ENCODE assay signal across 9 cellular contexts in genomic region chr16:15682105-15682570, GRCh38. TPM values are rescaled to one million over a fixed set of nuclear protein-coding genes. Genes with fewer than 3 reads are reported as not detected.
DNase-seq lines count a peak whose midpoint lies in the region; ATAC-seq, FAIRE-seq and TF ChIP-seq lines count a peak whose summit lies in the region.
"Had no signal": no experiment of that assay in that cellular context is flagged by ENCODE, and none has a peak within 500 bp of the region (broad histone marks: within the 10 kb centered on the region; RNA-seq: fewer than 3 reads in every experiment).

No MANE protein-coding gene starts in this region.

- no peak overlapping the region for H3K27ac ChIP-seq in A673 (ENCODE audit: low read depth, low read length, poor library complexity, severe bottlenecking)
- H3K27ac ChIP-seq in Peyer's patch, result no peak overlapping the region
- H3K27ac ChIP-seq in keratinocyte (ENCODE audit: control insufficient read depth, insufficient read depth, low read length), result peak overlapping the region; percentile 87
- peak overlapping the region in 1 of 4 donors; percentile 7 for H3K27ac ChIP-seq in sigmoid colon
- H3K27ac ChIP-seq: right lobe of liver had no signal

- CTCF ChIA-PET in A673 (lab: Charles Lee), result no interaction called here

- TF ChIP-seq POLR2A in Peyer's patch (IDR thresholded peaks at IDR 0.05) (no peak), sigmoid colon (IDR thresholded peaks at IDR 0.05) (no peak)

- H4K20me1 ChIP-seq in keratinocyte (ENCODE audit: control insufficient read depth, extremely low read depth, insufficient read depth, low read length), result no peaks in the 10 kb centered on the region

- DNase-seq in A673 (ENCODE audit: low spot score) (peak; percentile 76), GM12865 (ENCODE audit: low read depth) (peak; percentile 48), Peyer's patch (no peak), amniotic epithelial cell (ENCODE audit: low read depth) (peak; percentile 78), keratinocyte (ENCODE audit: low read depth, low spot score) (peak; percentile 28), sigmoid colon (no peak)
- DNase-seq in stimulated activated naive CD8-positive, alpha-beta T cell treated with anti-CD3 and anti-CD28 coated beads, Interleukin-15, Interleukin-2, amounts not matched to agents 100 U/mL and 50 U/mL, for 24 hours, result peak; percentile 47
- DNase-seq: right lobe of liver had no signal

- H3K4me3 ChIP-seq in A673 (ENCODE audit: low read depth, low read length, poor library complexity, severe bottlenecking) (no peak overlapping the region), GM12865 (ENCODE audit: low read depth, low read length) (no peak overlapping the region), Peyer's patch (no peak overlapping the region), keratinocyte (ENCODE audit: control insufficient read depth in 2 of 3, extremely low read depth in 1 of 3, insufficient read depth in 2 of 3, low read depth in 1 of 3, low read length in 3 of 3) (no peak overlapping the region), sigmoid colon (no peak overlapping the region)
- H3K4me3 ChIP-seq: right lobe of liver had no signal

- H3K4me3 Mint-ChIP-seq in stimulated activated memory B cell treated with anti-CD40 and anti-IgM and Interleukin-4, amounts not matched to agents 10 μg/mL and 1 μg/mL and 100 μg/mL, for 72 hours, result no peak overlapping the region

- dilution Hi-C loops in keratinocyte (cut with MboI; ENCODE audit: extremely low pct_ligation_motif_present, low sequenced_read_pairs), result no loop called here

- H3K36me3 ChIP-seq in A673 (ENCODE audit: insufficient read depth, low read length, poor library complexity, severe bottlenecking) (peaks cover 71% of the 10 kb centered on the region), Peyer's patch (peaks cover 0 to 51% (median 0%) of the 10 kb centered on the region in 3 donors), keratinocyte (ENCODE audit: control insufficient read depth in 2 of 2, extremely low read depth in 1 of 2, insufficient read depth in 2 of 2, low read length in 2 of 2) (peaks cover 25 to 28% of the 10 kb centered on the region in 2 experiments), sigmoid colon (peaks cover 0 to 68% (median 22%) of the 10 kb centered on the region in 4 donors)

- no peaks in the 10 kb centered on the region for H3K27me3 Mint-ChIP-seq in stimulated activated memory B cell treated with anti-CD40 and anti-IgM and Interleukin-4, amounts not matched to agents 10 μg/mL and 1 μg/mL and 100 μg/mL, for 72 hours

- no peak for TF ChIP-seq EP300 in sigmoid colon (IDR thresholded peaks at IDR 0.05)

- H3K4me2 ChIP-seq in keratinocyte (ENCODE audit: control insufficient read depth, extremely low read depth, insufficient read depth, low read depth, low read length), result peak overlapping the region; percentile 41

- no peaks in the 10 kb centered on the region for H3K9me3 Mint-ChIP-seq in stimulated activated memory B cell treated with anti-CD40 and anti-IgM and Interleukin-4, amounts not matched to agents 10 μg/mL and 1 μg/mL and 100 μg/mL, for 72 hours

- POLR2A ChIA-PET in A673 (lab: Charles Lee; ENCODE audit: low non-redundant PET), result interaction anchor here (0.8 kb wide), 1 partner anchor 10 kb away, joined by 3 read pairs; no protein-coding TSS in a partner anchor

- peak overlapping the region; percentile 19 for H2AFZ ChIP-seq in keratinocyte (ENCODE audit: control insufficient read depth, low read length)

- intact Hi-C loops in A673 (cut with micrococcal nuclease; ENCODE audit: unreplicated experiment) (no loop called here), sigmoid colon (cut with DNase I) (no loop called here)

- H3K27me3 ChIP-seq in A673 (replicated peaks; ENCODE audit: insufficient read depth, low read depth, low read length, poor library complexity) (no peaks in the 10 kb centered on the region), Peyer's patch (no peaks in the 10 kb centered on the region), keratinocyte (ENCODE audit: control insufficient read depth, extremely low read depth, insufficient read depth, low read length) (no peaks in the 10 kb centered on the region), sigmoid colon (no peaks in the 10 kb centered on the region)
- H3K27me3 ChIP-seq: right lobe of liver had no signal

- 62 to 63% methylated on average over 7 of the region's 7 CpGs for WGBS in sigmoid colon, 2 donors

- H3K9ac ChIP-seq in keratinocyte (ENCODE audit: control insufficient read depth, extremely low read depth, insufficient read depth, low read length), result peak overlapping the region; percentile 33

- peaks cover 11% of the 10 kb centered on the region for H3K4me1 Mint-ChIP-seq in stimulated activated memory B cell treated with anti-CD40 and anti-IgM and Interleukin-4, amounts not matched to agents 10 μg/mL and 1 μg/mL and 100 μg/mL, for 72 hours

- TSS peak; percentile 10 for BruUV-seq in A673 (replicated peaks; lab: Mats Ljungman, UMichigan)

- peak; percentile 70 for TF ChIP-seq CTCF in A673 (conservative IDR thresholded peaks at IDR 0.05; ENCODE audit: low read depth, low read length)
- peak; percentile 40 for TF ChIP-seq CTCF in GM12865 (IDR thresholded peaks at IDR 0.05; ENCODE audit: insufficient read depth, low read depth, low read length, missing control alignments)
- TF ChIP-seq CTCF in Peyer's patch (IDR thresholded peaks at IDR 0.05), result peak in 4 of 6 experiments; percentile 4 to 35 (median 28)
- TF ChIP-seq CTCF in keratinocyte (optimal IDR thresholded peaks at IDR 0.05 in 1 of 3, IDR thresholded peaks at IDR 0.05 in 1 of 3, conservative IDR thresholded peaks at IDR 0.05 in 1 of 3; ENCODE audit: extremely low read depth in 1 of 3, insufficient read depth in 2 of 3, low read length in 3 of 3), result peak; percentile 54 to 76 (median 55)
- TF ChIP-seq CTCF in sigmoid colon (IDR thresholded peaks at IDR 0.05), result peak in 1 of 4 experiments; percentile 17

- no peak for FAIRE-seq in keratinocyte (lab: Jason Lieb, UNC)

- H3K9me3 ChIP-seq in A673 (ENCODE audit: low read depth, low read length, poor library complexity, severe bottlenecking) (no peaks in the 10 kb centered on the region), Peyer's patch (no peaks in the 10 kb centered on the region), keratinocyte (ENCODE audit: control insufficient read depth, low read depth, low read length) (no peaks in the 10 kb centered on the region), sigmoid colon (no peaks in the 10 kb centered on the region)
- H3K9me3 ChIP-seq: right lobe of liver had no signal

- peaks cover 27% of the 10 kb centered on the region for H3K79me2 ChIP-seq in keratinocyte (ENCODE audit: control insufficient read depth, insufficient read depth, low read length)

- H3K27ac Mint-ChIP-seq in stimulated activated memory B cell treated with anti-CD40 and anti-IgM and Interleukin-4, amounts not matched to agents 10 μg/mL and 1 μg/mL and 100 μg/mL, for 72 hours, result no peak overlapping the region

- peak; percentile 89 for ATAC-seq in stimulated activated naive CD8-positive, alpha-beta T cell treated with anti-CD3 and anti-CD28 coated beads, Interleukin-15, Interleukin-2, amounts not matched to agents 100 U/mL and 50 U/mL, for 24 hours
- no peak for ATAC-seq in stimulated activated memory B cell treated with anti-CD40 and anti-IgM and Interleukin-4, amounts not matched to agents 10 μg/mL and 1 μg/mL and 100 μg/mL, for 72 hours

- H3K36me3 Mint-ChIP-seq in stimulated activated memory B cell treated with anti-CD40 and anti-IgM and Interleukin-4, amounts not matched to agents 10 μg/mL and 1 μg/mL and 100 μg/mL, for 72 hours, result peaks cover 66% of the 10 kb centered on the region

- H3K9me1 ChIP-seq in keratinocyte (ENCODE audit: control insufficient read depth, extremely low read depth, insufficient read depth, low read length), result no peaks in the 10 kb centered on the region

- H3K4me1 ChIP-seq in A673 (ENCODE audit: insufficient read depth, low read length, poor library complexity, severe bottlenecking), result peaks cover 8% of the 10 kb centered on the region
- no peaks in the 10 kb centered on the region for H3K4me1 ChIP-seq in Peyer's patch
- H3K4me1 ChIP-seq in keratinocyte (ENCODE audit: control insufficient read depth, extremely low read depth, insufficient read depth, low read length), result peaks cover 6% of the 10 kb centered on the region
- H3K4me1 ChIP-seq in sigmoid colon, result no peaks in the 10 kb centered on the region
- H3K4me1 ChIP-seq: right lobe of liver had no signal

RNA-seq across cellular contexts. Expression of gene NDE1, which starts 32.1 kb away (rescaled TPM):
- total RNA-seq in A673 (2021) (78.1 and 79.6 TPM in 2 replicates), Peyer's patch (100 to 1,000 TPM in 1 of 4 donors, 10 to 100 TPM in 3; 15.1 to 323 (median 36.1) TPM), sigmoid colon (10 to 100 TPM; 27.1 to 86.1 (median 35.3) TPM)
- polyA plus RNA-seq in keratinocyte (20.6 to 50.2 TPM (median 37.8 TPM) in 3 replicates), sigmoid colon (10 to 100 TPM; 11.3 to 29.3 (median 13.8) TPM)
- 93.9 TPM for polyA plus RNA-seq in keratinocyte (2011; ENCODE audit: low read depth)
- polyA plus RNA-seq in keratinocyte (2011; cell fraction: cytosol; rRNA removed), result 49.5 and 52.5 TPM in 2 replicates
- polyA plus RNA-seq in keratinocyte (2011; cell fraction: nucleus; rRNA removed), result 41.9 and 42.0 TPM in 2 replicates
- polyA plus RNA-seq in keratinocyte (2012; ENCODE audit: low replicate concordance), result 48.4 and 59.5 TPM in 2 replicates
- polyA minus RNA-seq in keratinocyte, result 28.0 to 48.8 TPM (median 48.5 TPM) in 3 replicates
- 56.6 TPM for polyA minus RNA-seq in keratinocyte (2011; cell fraction: cytosol; rRNA and poly(A)+ RNA removed)
- 23.5 and 36.1 TPM in 2 replicates for polyA minus RNA-seq in keratinocyte (2011; cell fraction: nucleus; rRNA and poly(A)+ RNA removed)

RNA-seq across cellular contexts. Expression of gene MARF1, which starts 39.2 kb away (rescaled TPM):
- total RNA-seq in A673 (2021) (71.6 and 75.9 TPM in 2 replicates), Peyer's patch (10 to 100 TPM; 39.1 to 74.3 (median 52.1) TPM), sigmoid colon (10 to 100 TPM; 43.8 to 76.7 (median 54.8) TPM)
- polyA plus RNA-seq in keratinocyte (10.0 to 12.5 TPM (median 11.9 TPM) in 3 replicates), sigmoid colon (10 to 100 TPM; 13.8 to 25.1 (median 13.9) TPM)
- polyA plus RNA-seq in keratinocyte (2011; ENCODE audit: low read depth), result 17.5 TPM
- polyA plus RNA-seq in keratinocyte (2011; cell fraction: cytosol; rRNA removed), result 10.1 and 24.5 TPM in 2 replicates
- 30.7 and 38.6 TPM in 2 replicates for polyA plus RNA-seq in keratinocyte (2011; cell fraction: nucleus; rRNA removed)
- 10.5 and 20.9 TPM in 2 replicates for polyA plus RNA-seq in keratinocyte (2012; ENCODE audit: low replicate concordance)
- 20.0 to 57.0 TPM (median 22.1 TPM) in 3 replicates for polyA minus RNA-seq in keratinocyte
- polyA minus RNA-seq in keratinocyte (2011; cell fraction: cytosol; rRNA and poly(A)+ RNA removed), result 13.4 TPM
- 14.1 and 25.9 TPM in 2 replicates for polyA minus RNA-seq in keratinocyte (2011; cell fraction: nucleus; rRNA and poly(A)+ RNA removed)

Comparison
In these comparisons a context has a peak if more than half of its experiments do, and no peak if none do; other contexts are left out.
1. DNase-seq: peak in A673 (single experiment), GM12865 (single experiment), amniotic epithelial cell (single experiment), keratinocyte (single experiment) and stimulated activated naive CD8-positive, alpha-beta T cell treated with anti-CD3 and anti-CD28 coated beads, Interleukin-15, Interleukin-2, amounts not matched to agents 100 U/mL and 50 U/mL, for 24 hours (single experiment); none in Peyer's patch (0 of 3) and sigmoid colon (single experiment).